Comparison of ENCODE assay signal across 19 cellular contexts in the genomic region with DNA sequence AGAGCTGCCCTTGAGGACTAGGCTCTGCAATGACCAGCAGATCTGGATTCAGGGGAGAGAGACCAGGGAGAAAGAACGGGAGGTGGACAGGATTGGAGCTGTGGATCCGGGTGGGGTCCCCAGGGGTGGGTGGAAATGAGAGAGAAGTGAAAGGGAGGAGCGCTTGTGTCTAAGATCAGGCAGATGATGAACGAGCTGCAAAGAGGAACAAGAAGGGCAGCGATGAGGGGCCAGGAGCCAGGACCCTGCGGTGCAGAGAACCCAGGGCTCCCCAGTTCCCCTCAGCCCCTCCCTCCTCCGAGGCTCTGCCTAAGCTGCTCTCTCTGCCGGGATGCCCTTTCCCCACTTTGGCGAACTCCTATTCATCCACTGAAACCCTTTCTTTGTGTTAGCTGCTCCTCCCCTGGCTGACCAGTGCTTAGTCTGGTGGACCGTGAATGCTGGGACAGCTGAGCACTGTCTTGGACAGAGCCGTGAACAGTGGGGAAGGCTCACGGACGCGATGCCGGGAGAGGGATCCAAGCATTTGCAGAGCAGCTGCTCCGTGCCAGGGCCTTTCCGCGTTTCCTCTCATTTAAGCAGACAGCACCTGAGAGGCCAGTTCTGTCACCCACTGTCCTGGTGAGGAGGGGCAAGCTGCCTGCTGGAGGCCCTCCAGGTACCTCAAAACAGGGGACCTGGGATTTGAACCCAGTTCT. TPM values are rescaled to one million over a fixed set of nuclear protein-coding genes. Genes with fewer than 3 reads are reported as not detected.
A peak's percentile ranks its signal among the peaks of the same experiment; 100 is the strongest.
DNase-seq lines count a peak whose midpoint lies in the region; ATAC-seq, FAIRE-seq and TF ChIP-seq lines count a peak whose summit lies in the region.
"Had no signal": no experiment of that assay in that cellular context is flagged by ENCODE, and none has a peak within 500 bp of the region (broad histone marks: within the 10 kb centered on the region; RNA-seq: fewer than 3 reads in every experiment).

No MANE protein-coding gene starts in this region.

- no peak overlapping the region for H4K5ac ChIP-seq in H1 (ENCODE audit: insufficient read length, low read depth, low read length)

- DNase-seq in H1 (ENCODE audit: low read depth in 1 of 2, low spot score in 2 of 2) (no peak), neural crest cell (ENCODE audit: low read depth, low spot score) (peak; percentile 33), midbrain (lab: John Stamatoyannopoulos, UW) (no peak), iPS-NIHi11 (ENCODE audit: low spot score) (no peak), mesothelial cell of epicardium (ENCODE audit: low spot score in 2 of 2, unreplicated experiment in 2 of 2) (no peak)
- DNase-seq: ACHN, GF-D8, GM23248, NCI-H1694 treated with DMSO at 0.1 percent for 48 hours, NCI-H510A, NCI-H748 treated with DMSO at 0.1 percent for 48 hours, Right ventricle myocardium superior had no signal

- no peak overlapping the region for H3K4ac ChIP-seq in H1 (replicated peaks; ENCODE audit: insufficient read length, low read depth, low read length)

- H2AFZ ChIP-seq in H1 (ENCODE audit: low read length) = no peak overlapping the region
- H2AFZ ChIP-seq: GM23248 had no signal

- no peak for ATAC-seq in HG02798 (IDR thresholded peaks at IDR 0.05; ENCODE audit: poor library complexity, unreplicated experiment)
- ATAC-seq: HCT116, K562 had no signal

- CTCF ChIA-PET in HEK293 (lab: Yijun Ruan, JAX) = interaction anchor here (1.7 kb wide), 1 partner anchor 350 kb away, joined by 3 read pairs; no protein-coding TSS in a partner anchor
- CTCF ChIA-PET in H1 (lab: Charles Lee; ENCODE audit: partially characterized antibody) = interaction anchor here (0.9 to 1.0 kb wide), 4 partner anchors 9 to 183 kb away, joined by 3 to 4 read pairs (median 3); a partner anchor contains a TSS

- H3K4me3 Mint-ChIP-seq in neural crest cell = no peak overlapping the region
- H3K4me3 Mint-ChIP-seq in mesothelial cell of epicardium = no peak overlapping the region
- H3K4me3 Mint-ChIP-seq: CD14-positive monocyte had no signal

- H3K27me3 Mint-ChIP-seq in neural crest cell (ENCODE audit: low read depth) (peaks cover 3% of the 10 kb centered on the region), mesothelial cell of epicardium (ENCODE audit: low read depth) (peaks cover 29% of the 10 kb centered on the region)

- no peaks in the 10 kb centered on the region for H3K79me2 ChIP-seq in H1 (ENCODE audit: control insufficient read depth in 1 of 2, insufficient read depth in 2 of 2, low read length in 2 of 2)

- H3K9me3 Mint-ChIP-seq in neural crest cell (no peaks in the 10 kb centered on the region), mesothelial cell of epicardium (no peaks in the 10 kb centered on the region)
- H3K9me3 Mint-ChIP-seq: CD14-positive monocyte had no signal

- POLR2A ChIA-PET in HEK293 (lab: Yijun Ruan, JAX) = interaction anchor here (0.6 kb wide), 1 partner anchor 482 kb away, joined by 3 read pairs; no protein-coding TSS in a partner anchor
- POLR2A ChIA-PET in H1 (lab: Charles Lee; ENCODE audit: partially characterized antibody) = no interaction called here

- H2BK20ac ChIP-seq in H1 (ENCODE audit: low read length) = no peak overlapping the region

- H3K79me1 ChIP-seq in H1 (ENCODE audit: low read depth, low read length) = no peaks in the 10 kb centered on the region

- H3K56ac ChIP-seq in H1 (replicated peaks; ENCODE audit: insufficient read length, low read depth, low read length) = no peak overlapping the region

- no peak overlapping the region for H3K18ac ChIP-seq in H1 (ENCODE audit: extremely low read depth, low read length)

- no peak for TF ChIP-seq POLR2A in H1 (IDR thresholded peaks at IDR 0.05; ENCODE audit: control extremely low read depth in 1 of 2, low read depth in 2 of 2, low read length in 2 of 2)

- H4K91ac ChIP-seq in H1 (replicated peaks; ENCODE audit: insufficient read length, low read length) = peak overlapping the region; percentile 14

- WGBS in H1 (ENCODE audit: extremely low coverage in 1 of 2, insufficient coverage in 1 of 2, insufficient read length in 1 of 2, insufficient replicate concordance in 2 of 2, low coverage in 1 of 2, low lambda C conversion rate in 2 of 2, missing lambda C conversion rate in 1 of 2), 2 experiments = 89% methylated on average over 18 of the region's 18 CpGs; no CpG with 5 or more reads in 1 of the 2 experiments

- no peak overlapping the region for H2BK5ac ChIP-seq in H1 (ENCODE audit: low read depth, low read length)

- H3K4me1 Mint-ChIP-seq in neural crest cell (peaks cover 51% of the 10 kb centered on the region), mesothelial cell of epicardium (no peaks in the 10 kb centered on the region)
- H3K4me1 Mint-ChIP-seq: CD14-positive monocyte had no signal

- H3K27ac Mint-ChIP-seq in neural crest cell (ENCODE audit: unreplicated experiment) (peak overlapping the region; percentile 64), mesothelial cell of epicardium (no peak overlapping the region)
- H3K27ac Mint-ChIP-seq: CD14-positive monocyte had no signal

- peak overlapping the region; percentile 92; the same call in 1 of the 2 replicates for H2BK12ac ChIP-seq in H1 (ENCODE audit: low read depth, low read length)

- no peak overlapping the region for H2AK5ac ChIP-seq in H1 (ENCODE audit: low read depth, low read length)

- no peak for TF ChIP-seq CTCF in HEK293 (tag by site-specific recombination; IDR thresholded peaks at IDR 0.05)
- TF ChIP-seq CTCF in H1 (IDR thresholded peaks at IDR 0.05; ENCODE audit: control extremely low read depth in 1 of 3, insufficient read depth in 1 of 3, low read depth in 1 of 3, low read length in 3 of 3) = no peak
- no peak for TF ChIP-seq CTCF in neural crest cell (conservative IDR thresholded peaks at IDR 0.05)
- no peak for TF ChIP-seq CTCF in mesothelial cell of epicardium (IDR thresholded peaks at IDR 0.05; ENCODE audit: unreplicated experiment)

- H3K14ac ChIP-seq in H1 (ENCODE audit: insufficient read length) = no peak overlapping the region

- H3K27ac ChIP-seq in HEK293 (ENCODE audit: extremely low read depth, low read depth, low read length) (no peak overlapping the region), H1 (ENCODE audit: low read depth, low read length) (no peak overlapping the region)
- H3K27ac ChIP-seq: GM23248 had no signal

- H3K4me3 ChIP-seq in HEK293 (ENCODE audit: low read depth, low read length) = no peak overlapping the region
- H3K4me3 ChIP-seq in H1 (ENCODE audit: extremely low read depth in 1 of 4, insufficient read depth in 2 of 4, low read depth in 3 of 4, low read length in 4 of 4) = no peak overlapping the region
- H3K4me3 ChIP-seq: GM23248, K562 had no signal

- no peak overlapping the region for H3K23ac ChIP-seq in H1 (ENCODE audit: insufficient read length)

- no peak for FAIRE-seq in H1 (lab: Jason Lieb, UNC)
- FAIRE-seq: GM19239, K562 had no signal

- no peak overlapping the region for H3K9ac ChIP-seq in H1 (replicated peaks in 1 of 4; ENCODE audit: extremely low read depth in 1 of 4, low read depth in 3 of 4, low read length in 3 of 4)
- H3K9ac ChIP-seq: GM23248 had no signal

- TF ChIP-seq EP300 in H1 (IDR thresholded peaks at IDR 0.05; ENCODE audit: borderline replicate concordance in 1 of 2, low read depth in 2 of 2, low read length in 2 of 2) = no peak

- 0 out of 2 replicates have a peak overlapping the region, but pooled peaks have one; percentile 12 for H2BK15ac ChIP-seq in H1 (ENCODE audit: low read length)

- H3K27me3 ChIP-seq in H1 (replicated peaks in 1 of 4; ENCODE audit: control insufficient read depth in 3 of 4, extremely low read depth in 1 of 4, insufficient read depth in 3 of 4, low read length in 3 of 4) = no peaks in the 10 kb centered on the region

- TF ChIP-seq RAD21 in H1 (IDR thresholded peaks at IDR 0.05 in 1 of 2, conservative IDR thresholded peaks at IDR 0.05 in 1 of 2; ENCODE audit: low read depth in 2 of 2, low read length in 2 of 2) = no peak

- H3K4me2 ChIP-seq in H1 (ENCODE audit: insufficient read depth in 1 of 2, low read depth in 2 of 2, low read length in 2 of 2) = no peak overlapping the region

- H3K36me3 ChIP-seq in HEK293 (ENCODE audit: control insufficient read depth in 2 of 2, insufficient read depth in 1 of 2, low read length in 2 of 2) (no peaks in the 10 kb centered on the region), H1 (ENCODE audit: control insufficient read depth in 2 of 4, insufficient read depth in 4 of 4, low read length in 3 of 4) (no peaks in the 10 kb centered on the region)

- H3K23me2 ChIP-seq in H1 (ENCODE audit: low read depth, low read length) = no peaks in the 10 kb centered on the region

- H2BK120ac ChIP-seq in H1 (replicated peaks; ENCODE audit: low read depth, low read length) = no peak overlapping the region

- no peaks in the 10 kb centered on the region for H3K36me3 Mint-ChIP-seq in neural crest cell (ENCODE audit: low read depth)
- H3K36me3 Mint-ChIP-seq in mesothelial cell of epicardium = no peaks in the 10 kb centered on the region
- H3K36me3 Mint-ChIP-seq: CD14-positive monocyte had no signal

- H4K8ac ChIP-seq in H1 (ENCODE audit: extremely low read depth, insufficient read depth, low read length) = no peak overlapping the region

- H3K4me1 ChIP-seq in HEK293 (ENCODE audit: control insufficient read depth, insufficient read depth, low read length) = no peaks in the 10 kb centered on the region
- peaks cover 0 to 11% (median 6%) of the 10 kb centered on the region in 4 experiments; a peak in 6 of 7 replicates for H3K4me1 ChIP-seq in H1 (replicated peaks in 1 of 4; ENCODE audit: control insufficient read depth in 3 of 4, insufficient read depth in 4 of 4, low read length in 3 of 4)

- no peaks in the 10 kb centered on the region for H4K20me1 ChIP-seq in H1 (replicated peaks in 1 of 2; ENCODE audit: control insufficient read depth in 1 of 2, insufficient read depth in 2 of 2, low read length in 2 of 2)

- no peaks in the 10 kb centered on the region for H3K9me3 ChIP-seq in HEK293 (ENCODE audit: control insufficient read depth, insufficient read depth, low read depth, low read length)
- no peaks in the 10 kb centered on the region for H3K9me3 ChIP-seq in H1 (ENCODE audit: insufficient read depth in 2 of 2, low read depth in 1 of 2, low read length in 1 of 2)

TF ChIP-seq in HEK293, 187 proteins besides CTCF, POLR2A, EP300 and RAD21 (continues in another document):
- no peak for TF ChIP-seq ZNF776 (tag by site-specific recombination; IDR thresholded peaks at IDR 0.05; ENCODE audit: borderline replicate concordance)

TF ChIP-seq in H1, 55 proteins besides CTCF, POLR2A, EP300 and RAD21 (continues in another document):
- no peak for TF ChIP-seq JUND (IDR thresholded peaks at IDR 0.05; ENCODE audit: low read length)

RNA-seq across cellular contexts. Expression of a gene that starts 35.9 kb away (rescaled TPM):
- 5.4 and 5.8 TPM in 2 replicates for total RNA-seq in H1 (2021; fragmentation: NEBNext Ultra II Directional; extraction: Animal tissue kit (Norgen Biotek cat#: 25700))
- polyA plus RNA-seq in H1 (2011; rRNA removed) = 2.4 and 3.7 TPM in 2 replicates
- 2.7 TPM for polyA plus RNA-seq in H1 (2011; cell fraction: cytosol; rRNA removed)
- 3.0 TPM for polyA plus RNA-seq in H1 (2011; cell fraction: nucleus; rRNA removed)
- 4.3 to 5.6 TPM (median 5.0 TPM) in 4 replicates for polyA plus RNA-seq in H1 (2012, experiment 1 of 2)
- 3.5 TPM for polyA plus RNA-seq in H1 (2012, experiment 2 of 2)
- polyA plus RNA-seq in H1 (2013, experiment 1 of 2) = 2.3 TPM
- 2.5 TPM for polyA plus RNA-seq in H1 (2013, experiment 2 of 2)
- polyA minus RNA-seq in H1 (2011; rRNA and poly(A)+ RNA removed) = 7.7 and 11.4 TPM in 2 replicates
- polyA minus RNA-seq in H1 (2011; cell fraction: cytosol; rRNA and poly(A)+ RNA removed) = 2.6 TPM
- polyA minus RNA-seq in H1 (2011; cell fraction: nucleus; rRNA and poly(A)+ RNA removed) = 2.2 TPM
- total RNA-seq in neural crest cell (4.2 and 4.3 TPM in 2 replicates), mesothelial cell of epicardium (0.58 to 0.72 TPM (median 0.62 TPM) in 3 replicates)
- total RNA-seq: K562, OCI-LY7 had no signal
- polyA plus RNA-seq: CD14-positive monocyte, K562 had no signal
